ENCODE assay signal across 21 cellular contexts in genomic region chr6:110530671-110531070, GRCh38. TPM values are rescaled to one million over a fixed set of nuclear protein-coding genes. Genes with fewer than 3 reads are reported as not detected.
DNase-seq lines count a peak whose midpoint lies in the region; ATAC-seq lines count a peak whose summit lies in the region.
"Had no signal": no experiment of that assay in that cellular context is flagged by ENCODE, and none has a peak within 500 bp of the region (broad histone marks: within the 10 kb centered on the region; RNA-seq: fewer than 3 reads in every experiment).

No MANE protein-coding gene starts in this region.

- intact Hi-C loops in activated CD4-positive, alpha-beta memory T cell treated with anti-CD3 and anti-CD28 coated beads for 36 hours (cut with micrococcal nuclease): no loop called here

- in situ Hi-C loops in KBM-7 (cut with MboI; ENCODE audit: low pct_unique_long_range_greater_than_20kb, low sequenced_read_pairs): loop anchor here (25.0 kb wide), 1 partner anchor 407 kb away; no protein-coding TSS in a partner anchor

- no peaks in the 10 kb centered on the region for H3K36me3 Mint-ChIP-seq in activated CD4-positive, alpha-beta memory T cell treated with anti-CD3 and anti-CD28 coated beads for 36 hours
- H3K36me3 Mint-ChIP-seq in activated CD4-positive, alpha-beta memory T cell treated with anti-CD3 and anti-CD28 coated beads, Interleukin-2, amount 10 ng/mL, durations not matched to agents 7 days and 5 days (ENCODE audit: low read depth): no peaks in the 10 kb centered on the region

- H3K9me3 Mint-ChIP-seq in activated CD4-positive, alpha-beta memory T cell treated with anti-CD3 and anti-CD28 coated beads for 36 hours: no peaks in the 10 kb centered on the region
- H3K9me3 Mint-ChIP-seq in activated CD4-positive, alpha-beta memory T cell treated with anti-CD3 and anti-CD28 coated beads, Interleukin-2, amount 10 ng/mL, durations not matched to agents 7 days and 5 days: no peaks in the 10 kb centered on the region
- H3K9me3 Mint-ChIP-seq: activated T-cell treated with anti-CD3 and anti-CD28 coated beads, Interleukin-2, amount 50 U/mL, for 72 hours had no signal

- ATAC-seq in stimulated activated naive CD8-positive, alpha-beta T cell treated with anti-CD3 and anti-CD28 coated beads, Interleukin-15, Interleukin-2, amounts not matched to agents 100 U/mL and 50 U/mL, for 24 hours: peak; percentile 51
- ATAC-seq: activated CD4-positive, CD25-positive, alpha-beta regulatory T cell treated with anti-CD3 and anti-CD28 coated beads, Interleukin-2, amount 50 U/mL, for 24 hours; lower lobe of right lung; psoas muscle had no signal

- H3K4me1 Mint-ChIP-seq in activated CD4-positive, alpha-beta memory T cell treated with anti-CD3 and anti-CD28 coated beads for 36 hours (ENCODE audit: low read depth): peaks cover 15% of the 10 kb centered on the region
- peaks cover 42% of the 10 kb centered on the region for H3K4me1 Mint-ChIP-seq in activated CD4-positive, alpha-beta memory T cell treated with anti-CD3 and anti-CD28 coated beads, Interleukin-2, amount 10 ng/mL, durations not matched to agents 7 days and 5 days
- H3K4me1 Mint-ChIP-seq: endodermal cell had no signal

- no peaks in the 10 kb centered on the region for H3K27me3 Mint-ChIP-seq in activated CD4-positive, alpha-beta memory T cell treated with anti-CD3 and anti-CD28 coated beads for 36 hours
- H3K27me3 Mint-ChIP-seq in activated CD4-positive, alpha-beta memory T cell treated with anti-CD3 and anti-CD28 coated beads, Interleukin-2, amount 10 ng/mL, durations not matched to agents 7 days and 5 days: no peaks in the 10 kb centered on the region

- no peak overlapping the region for H3K27ac Mint-ChIP-seq in activated CD4-positive, alpha-beta memory T cell treated with anti-CD3 and anti-CD28 coated beads for 36 hours
- H3K27ac Mint-ChIP-seq in activated CD4-positive, alpha-beta memory T cell treated with anti-CD3 and anti-CD28 coated beads, Interleukin-2, amount 10 ng/mL, durations not matched to agents 7 days and 5 days: no peak overlapping the region
- H3K27ac Mint-ChIP-seq: activated naive CD8-positive, alpha-beta T cell treated with anti-CD3 and anti-CD28 coated beads, Interleukin-2, amount 10 ng/mL, durations not matched to agents 7 days and 5 days; activated T-cell treated with anti-CD3 and anti-CD28 coated beads, Interleukin-2, amount 50 U/mL, for 72 hours; endodermal cell had no signal

- H3K27ac ChIP-seq in epithelial cell of prostate: peak overlapping the region; percentile 89
- H3K27ac ChIP-seq: hepatocyte, lower lobe of right lung, psoas muscle, upper lobe of left lung had no signal

- POLR2A ChIA-PET in activated CD4-positive, alpha-beta memory T cell treated with anti-CD3 and anti-CD28 coated beads for 36 hours (lab: Charles Lee): no interaction called here
- POLR2A ChIA-PET in activated CD4-positive, alpha-beta memory T cell treated with anti-CD3 and anti-CD28 coated beads, Interleukin-2, amount 10 ng/mL, durations not matched to agents 7 days and 5 days (lab: Charles Lee): interaction anchor here (2.6 kb wide), 1 partner anchor 344 kb away, joined by 11 read pairs; the partner anchor contains the start of gene AMD1

- CTCF ChIA-PET in activated CD4-positive, alpha-beta memory T cell treated with anti-CD3 and anti-CD28 coated beads for 36 hours (lab: Charles Lee): interaction anchor here (0.8 to 1.4 kb wide), 2 partner anchors 416 to 480 kb away, joined by 3 read pairs; no protein-coding TSS in a partner anchor
- CTCF ChIA-PET in activated CD4-positive, alpha-beta memory T cell treated with anti-CD3 and anti-CD28 coated beads, Interleukin-2, amount 10 ng/mL, durations not matched to agents 7 days and 5 days (lab: Charles Lee): no interaction called here

- H3K4me3 Mint-ChIP-seq in activated CD4-positive, alpha-beta memory T cell treated with anti-CD3 and anti-CD28 coated beads for 36 hours: no peak overlapping the region
- no peak overlapping the region for H3K4me3 Mint-ChIP-seq in activated CD4-positive, alpha-beta memory T cell treated with anti-CD3 and anti-CD28 coated beads, Interleukin-2, amount 10 ng/mL, durations not matched to agents 7 days and 5 days
- H3K4me3 Mint-ChIP-seq: activated naive CD8-positive, alpha-beta T cell treated with anti-CD3 and anti-CD28 coated beads, Interleukin-2, amount 10 ng/mL, durations not matched to agents 7 days and 5 days; activated T-cell treated with anti-CD3 and anti-CD28 coated beads, Interleukin-2, amount 50 U/mL, for 72 hours; endodermal cell had no signal

- peak; percentile 28 for DNase-seq in activated CD4-positive, alpha-beta memory T cell treated with anti-CD3 and anti-CD28 coated beads for 36 hours
- DNase-seq in activated CD4-positive, alpha-beta memory T cell treated with anti-CD3 and anti-CD28 coated beads, Interleukin-2, amount 10 ng/mL, durations not matched to agents 7 days and 5 days: no peak
- DNase-seq in RKO (ENCODE audit: low spot score): peak; percentile 50
- DNase-seq in epithelial cell of prostate (ENCODE audit: low read depth, low spot score): no peak
- DNase-seq in stimulated activated naive CD8-positive, alpha-beta T cell treated with anti-CD3 and anti-CD28 coated beads, Interleukin-15, Interleukin-2, amounts not matched to agents 100 U/mL and 50 U/mL, for 24 hours: no peak
- no peak for DNase-seq in KBM-7
- DNase-seq in hepatic stellate cell (ENCODE audit: low spot score): no peak
- DNase-seq in HT-29 (ENCODE audit: low spot score): no peak
- DNase-seq: activated naive CD8-positive, alpha-beta T cell treated with anti-CD3 and anti-CD28 coated beads, Interleukin-2, amount 10 ng/mL, durations not matched to agents 7 days and 5 days; endodermal cell; lower lobe of right lung; NCI-H1048; NCI-H2029; NCI-H446; psoas muscle; RPMI8226; T-helper 9 cell; upper lobe of left lung had no signal

RNA-seq across cellular contexts. Expression of gene SLC22A16, which starts 54.3 kb away (rescaled TPM):
- not detected for total RNA-seq in activated CD4-positive, alpha-beta memory T cell treated with anti-CD3 and anti-CD28 coated beads for 36 hours
- total RNA-seq in activated CD4-positive, alpha-beta memory T cell treated with anti-CD3 and anti-CD28 coated beads, Interleukin-2, amount 10 ng/mL, durations not matched to agents 7 days and 5 days: not detected
- total RNA-seq in HT-29 (2014; rRNA removed; shearing (Covaris generic)): not detected in 2 replicates
- total RNA-seq: activated naive CD8-positive, alpha-beta T cell treated with anti-CD3 and anti-CD28 coated beads, Interleukin-2, amount 10 ng/mL, durations not matched to agents 7 days and 5 days; activated T-cell treated with anti-CD3 and anti-CD28 coated beads, Interleukin-2, amount 50 U/mL, for 72 hours; endodermal cell; hepatocyte; psoas muscle had no signal

Comparison
In these comparisons a context has a peak if more than half of its experiments do, and no peak if none do; other contexts are left out.
1. DNase-seq: peak in activated CD4-positive, alpha-beta memory T cell treated with anti-CD3 and anti-CD28 coated beads for 36 hours (single experiment) and RKO (single experiment); none in activated CD4-positive, alpha-beta memory T cell treated with anti-CD3 and anti-CD28 coated beads, Interleukin-2, amount 10 ng/mL, durations not matched to agents 7 days and 5 days (single experiment), epithelial cell of prostate (single experiment), stimulated activated naive CD8-positive, alpha-beta T cell treated with anti-CD3 and anti-CD28 coated beads, Interleukin-15, Interleukin-2, amounts not matched to agents 100 U/mL and 50 U/mL, for 24 hours (single experiment), KBM-7 (single experiment), hepatic stellate cell (single experiment) and HT-29 (single experiment).